ENCODE assay signal across 27 cellular contexts in genomic region chr6:170298688-170299087, GRCh38. TPM values are rescaled to one million over a fixed set of nuclear protein-coding genes. Genes with fewer than 3 reads are reported as not detected.
DNase-seq lines count a peak whose midpoint lies in the region; ATAC-seq and TF ChIP-seq lines count a peak whose summit lies in the region.
"Had no signal": no experiment of that assay in that cellular context is flagged by ENCODE, and none has a peak within 500 bp of the region (broad histone marks: within the 10 kb centered on the region; RNA-seq: fewer than 3 reads in every experiment).

No MANE protein-coding gene starts in this region.

- TF ChIP-seq CTCF in dorsolateral prefrontal cortex (IDR thresholded peaks at IDR 0.05 in 54 of 56, conservative IDR thresholded peaks at IDR 0.05 in 2 of 56; ENCODE audit: low read depth in 1 of 56, partially characterized antibody in 56 of 56) (no peak), neural progenitor cell (IDR thresholded peaks at IDR 0.05) (no peak)

- H3K9me3 Mint-ChIP-seq in neural progenitor cell, result peaks cover 31% of the 10 kb centered on the region

- H3K4me3 Mint-ChIP-seq in neural progenitor cell, result no peak overlapping the region
- H3K4me3 Mint-ChIP-seq: activated naive CD8-positive, alpha-beta T cell; naive thymus-derived CD4-positive, alpha-beta T cell had no signal

- H4K20me1 ChIP-seq in neural progenitor cell (ENCODE audit: low read depth), result no peaks in the 10 kb centered on the region

- no peak for ATAC-seq in GM21576 (IDR thresholded peaks at IDR 0.05; ENCODE audit: unreplicated experiment)
- ATAC-seq in HG02588 (IDR thresholded peaks at IDR 0.05; ENCODE audit: unreplicated experiment), result no peak
- ATAC-seq in GM19324 (IDR thresholded peaks at IDR 0.05; ENCODE audit: low FRiP score, unreplicated experiment), result no peak
- ATAC-seq: left lung; naive thymus-derived CD4-positive, alpha-beta T cell had no signal

- peaks cover 18% of the 10 kb centered on the region for H3K36me3 Mint-ChIP-seq in neural progenitor cell
- H3K36me3 Mint-ChIP-seq: activated naive CD8-positive, alpha-beta T cell had no signal

- H3K9ac ChIP-seq in neural progenitor cell, result no peak overlapping the region

- H3F3A ChIP-seq in neural progenitor cell (ENCODE audit: low read depth), result peaks cover 50% of the 10 kb centered on the region

- peak; percentile 41 for DNase-seq in GDM1 (lab: John Stamatoyannopoulos, UW)
- peak; percentile 45 for DNase-seq in HT1080 (ENCODE audit: low read depth)
- DNase-seq in dorsolateral prefrontal cortex, result no peak
- DNase-seq in neural progenitor cell (ENCODE audit: low spot score), result no peak
- DNase-seq: activated CD4-positive, alpha-beta T cell treated with anti-CD3 and anti-CD28 coated beads, Interleukin-2, amount 50 U/mL, for 1 hour; activated CD8-positive, alpha-beta memory T cell treated with anti-CD3 and anti-CD28 coated beads, Interleukin-2, amount 50 U/mL, for 4 hours; aorta; cerebellar nuclear complex; erythroblast; foreskin fibroblast; left lung; naive thymus-derived CD4-positive, alpha-beta T cell; NCI-H1436 treated with DMSO at 0.1 percent for 48 hours; NCI-H446 treated with DMSO at 0.1 percent for 48 hours; ovary; Right ventricle myocardium superior; stimulated activated CD4-positive, alpha-beta T cell treated with anti-CD3 and anti-CD28 coated beads, Interleukin-12 subunit alpha, Interleukin-12 subunit beta, amount 100 ng/mL, for 4 hours; stimulated activated CD4-positive, alpha-beta T cell treated with anti-CD3 and anti-CD28 coated beads, Interleukin-4, amount 100 ng/mL, for 24 hours; stimulated activated naive CD4-positive, alpha-beta T cell treated with Interleukin-2 at 50 U/mL for 16 hours; T1000; tibial artery had no signal

- H3K27ac Mint-ChIP-seq in neural progenitor cell, result peak overlapping the region; percentile 85
- H3K27ac Mint-ChIP-seq: activated naive CD8-positive, alpha-beta T cell; naive thymus-derived CD4-positive, alpha-beta T cell had no signal

- peaks cover 0 to 42% (median 25%) of the 10 kb centered on the region in 45 donors for H3K27me3 ChIP-seq in dorsolateral prefrontal cortex
- peaks cover 13% of the 10 kb centered on the region for H3K27me3 ChIP-seq in neural progenitor cell
- H3K27me3 ChIP-seq: ovary had no signal

- H2AFZ ChIP-seq in neural progenitor cell (replicated peaks), result no peak overlapping the region

- H3K79me2 ChIP-seq in neural progenitor cell (ENCODE audit: low read depth), result no peaks in the 10 kb centered on the region

- H3K4me1 Mint-ChIP-seq in neural progenitor cell, result peaks cover 46% of the 10 kb centered on the region

- H3K4me2 ChIP-seq in neural progenitor cell, result peak overlapping the region; percentile 100

- H3K36me3 ChIP-seq in neural progenitor cell, result no peaks in the 10 kb centered on the region
- H3K36me3 ChIP-seq: HAP-1, left lung, ovary, tibial artery had no signal

- peaks cover 12% of the 10 kb centered on the region for H3K27me3 Mint-ChIP-seq in neural progenitor cell (ENCODE audit: insufficient read depth, low read depth)

- intact Hi-C loops in dorsolateral prefrontal cortex (cut with DNase I), result loop anchor here (5.0 to 10.0 kb wide), 3 partner anchors 74 to 236 kb away; no protein-coding TSS in a partner anchor

- H3K9me3 ChIP-seq in neural progenitor cell (ENCODE audit: low read depth), result no peaks in the 10 kb centered on the region
- H3K9me3 ChIP-seq: left lung, ovary, tibial artery had no signal

- peaks cover 46% of the 10 kb centered on the region for H3K4me1 ChIP-seq in neural progenitor cell

- H3K4me3 ChIP-seq in dorsolateral prefrontal cortex (no peak overlapping the region), neural progenitor cell (peak overlapping the region; percentile 94)
- H3K4me3 ChIP-seq: HAP-1, left lung, ovary, tibial artery had no signal

- H3K27ac ChIP-seq in dorsolateral prefrontal cortex, result peak overlapping the region in 47 of 59 donors; percentile 15 to 98 (median 88)
- H3K27ac ChIP-seq in neural progenitor cell, result no peak overlapping the region
- H3K27ac ChIP-seq: C4-2B, left lung, ovary, tibial artery had no signal

RNA-seq across cellular contexts. Expression of gene DLL1, which starts 7.8 kb away (rescaled TPM):
- 1.3 and 1.4 TPM in 2 replicates for total RNA-seq in HT1080 (2014; rRNA removed; shearing (Covaris generic))
- polyA plus RNA-seq in HT1080 (2015; cell fraction: cytosol; rRNA removed), result 0.63 and 1.1 TPM in 2 replicates
- 3.9 and 4.0 TPM in 2 replicates for polyA plus RNA-seq in HT1080 (2015; cell fraction: nucleus; rRNA removed)
- total RNA-seq in dorsolateral prefrontal cortex, result 10 to 100 TPM in 104 of 120 experiments, 1 to 10 TPM in 16; 4.7 to 47.2 (median 15.7) TPM
- total RNA-seq in neural progenitor cell (ENCODE audit: low replicate concordance), result 35.9 and 91.8 TPM in 2 replicates

RNA-seq across cellular contexts. Expression of gene FAM120B, which starts 7.9 kb away (rescaled TPM):
- total RNA-seq in HT1080 (2014; rRNA removed; shearing (Covaris generic)), result 8.6 and 15.4 TPM in 2 replicates
- polyA plus RNA-seq in HT1080 (2015; cell fraction: cytosol; rRNA removed), result 17.1 and 19.0 TPM in 2 replicates
- polyA plus RNA-seq in HT1080 (2015; cell fraction: nucleus; rRNA removed), result 47.9 and 51.0 TPM in 2 replicates
- total RNA-seq in dorsolateral prefrontal cortex, result 10 to 100 TPM; 37.3 to 72.0 (median 55.7) TPM
- 19.7 and 20.3 TPM in 2 replicates for total RNA-seq in neural progenitor cell (ENCODE audit: low replicate concordance)

Comparison
In these comparisons a context has a peak if more than half of its experiments do, and no peak if none do; other contexts are left out.
1. DNase-seq: peak in GDM1 (single experiment) and HT1080 (single experiment); none in dorsolateral prefrontal cortex (0 of 10) and neural progenitor cell (single experiment).